15 cellular contexts compared by ENCODE assay signal in the genomic region with DNA sequence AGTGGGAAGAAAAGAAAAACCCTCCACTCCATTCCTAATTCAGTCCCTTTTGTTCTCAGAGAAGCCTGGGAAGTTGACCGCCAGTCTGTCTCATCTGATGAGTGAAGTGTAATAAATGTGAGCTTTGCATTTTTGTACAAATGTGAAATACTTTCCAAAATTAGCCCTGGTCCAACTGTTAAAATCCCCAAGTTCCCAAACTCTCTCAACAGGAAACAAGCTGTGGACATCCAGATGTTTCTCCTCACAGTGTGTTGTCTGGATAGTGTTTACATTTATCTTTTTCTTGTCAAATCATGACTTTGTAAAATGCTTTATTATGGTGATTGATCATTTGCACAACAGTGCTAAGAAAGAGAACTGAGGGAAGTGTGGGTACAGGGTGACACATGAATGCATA.
DNase-seq lines count a peak whose midpoint lies in the region; ATAC-seq and TF ChIP-seq lines count a peak whose summit lies in the region.
"Had no signal": no experiment of that assay in that cellular context is flagged by ENCODE, and none has a peak within 500 bp of the region (broad histone marks: within the 10 kb centered on the region; RNA-seq: fewer than 3 reads in every experiment).

No MANE protein-coding gene starts in this region.

- intact Hi-C loops in heart left ventricle (cut with DNase I) = loop anchor here in 6 of 10 donors (10.0 kb wide), 4 partner anchors 105 to 605 kb away; no protein-coding TSS in a partner anchor
- intact Hi-C loops in cardiac septum (cut with DNase I) = no loop called here
- intact Hi-C loops in left ventricle myocardium superior (cut with micrococcal nuclease) = loop anchor here (10.0 kb wide), 1 partner anchor 525 kb away; no protein-coding TSS in a partner anchor
- intact Hi-C loops in spleen (cut with DNase I; ENCODE audit: low total_unique reads) = no loop called here

- no peak for TF ChIP-seq CTCF in heart left ventricle (IDR thresholded peaks at IDR 0.05)
- no peak for TF ChIP-seq CTCF in chondrocyte (IDR thresholded peaks at IDR 0.05)
- no peak for TF ChIP-seq CTCF in spleen (IDR thresholded peaks at IDR 0.05 in 8 of 11, conservative IDR thresholded peaks at IDR 0.05 in 3 of 11)

- ATAC-seq in heart left ventricle (peak in 3 of 4 donors; percentile 20 to 42 (median 34)), left ventricle myocardium superior (peak; percentile 60), HG02571 (IDR thresholded peaks at IDR 0.05; ENCODE audit: unreplicated experiment) (no peak)
- ATAC-seq: CD8-positive, alpha-beta T cell; GM23338 had no signal

- no peak overlapping the region for H3K4me3 ChIP-seq in heart left ventricle
- H3K4me3 ChIP-seq in spleen = no peak overlapping the region
- H3K4me3 ChIP-seq: BLaER1 treated with 17β-estradiol and CSF1 and Interleukin-3, amounts not matched to agents 10 nM and 100 nM; GM23338 had no signal

- H3K4me3 Mint-ChIP-seq in chondrocyte (ENCODE audit: unreplicated experiment) = no peak overlapping the region
- H3K4me3 Mint-ChIP-seq: B cell; CD8-positive, alpha-beta T cell; GM23338 had no signal

- peaks cover 9% of the 10 kb centered on the region for H3K36me3 Mint-ChIP-seq in chondrocyte (ENCODE audit: low read depth)
- H3K36me3 Mint-ChIP-seq: CD8-positive, alpha-beta T cell had no signal

- H3K36me3 ChIP-seq in heart left ventricle (no peaks in the 10 kb centered on the region), spleen (no peaks in the 10 kb centered on the region)
- H3K36me3 ChIP-seq: BLaER1 treated with 17β-estradiol and CSF1 and Interleukin-3, amounts not matched to agents 10 nM and 100 nM had no signal

- H3K9me3 ChIP-seq in heart left ventricle (peaks cover 0 to under 1% (median 0%) of the 10 kb centered on the region in 12 donors), spleen (no peaks in the 10 kb centered on the region)

- no peak for DNase-seq in heart left ventricle
- DNase-seq in cardiac septum (ENCODE audit: low spot score) = no peak
- DNase-seq in chondrocyte (ENCODE audit: low spot score) = no peak
- DNase-seq in left ventricle myocardium superior = no peak
- DNase-seq in spleen = no peak
- no peak for DNase-seq in SIG-M5 (lab: John Stamatoyannopoulos, UW)
- DNase-seq: Calu3; CD8-positive, alpha-beta T cell; DND-41; HCEC 1CT had no signal

- H3K27ac ChIP-seq in heart left ventricle = peak overlapping the region in 2 of 12 donors; percentile 24 to 48
- H3K27ac ChIP-seq in spleen = peak overlapping the region in 5 of 8 donors; percentile 20 to 58 (median 52)
- H3K27ac ChIP-seq: BLaER1 treated with 17β-estradiol and CSF1 and Interleukin-3, amounts not matched to agents 10 nM and 100 nM; HL-60 had no signal

- no peak for TF ChIP-seq POLR2A in heart left ventricle (IDR thresholded peaks at IDR 0.05)
- no peak for TF ChIP-seq POLR2A in spleen (IDR thresholded peaks at IDR 0.05)

- H3K4me1 Mint-ChIP-seq in chondrocyte (ENCODE audit: low read depth) = peaks cover 17% of the 10 kb centered on the region
- H3K4me1 Mint-ChIP-seq: B cell had no signal

- peaks cover 0 to 3% (median 0%) of the 10 kb centered on the region in 12 donors for H3K4me1 ChIP-seq in heart left ventricle
- H3K4me1 ChIP-seq in spleen = no peaks in the 10 kb centered on the region
- H3K4me1 ChIP-seq: BLaER1 treated with 17β-estradiol and CSF1 and Interleukin-3, amounts not matched to agents 10 nM and 100 nM had no signal

- peaks cover 3% of the 10 kb centered on the region for H3K27me3 Mint-ChIP-seq in chondrocyte (ENCODE audit: low read depth)

- H3K27me3 ChIP-seq in heart left ventricle = no peaks in the 10 kb centered on the region
- H3K27me3 ChIP-seq in spleen (replicated peaks in 1 of 7) = peaks cover 0 to 7% (median 0%) of the 10 kb centered on the region in 7 donors
- H3K27me3 ChIP-seq: BLaER1 treated with 17β-estradiol and CSF1 and Interleukin-3, amounts not matched to agents 10 nM and 100 nM had no signal

- peaks cover 4% of the 10 kb centered on the region for H3K9me3 Mint-ChIP-seq in chondrocyte (ENCODE audit: low read depth)
- H3K9me3 Mint-ChIP-seq: CD8-positive, alpha-beta T cell had no signal

- peak overlapping the region; percentile 78 for H3K27ac Mint-ChIP-seq in chondrocyte (ENCODE audit: unreplicated experiment)
- H3K27ac Mint-ChIP-seq: B cell; CD8-positive, alpha-beta T cell; GM23338 had no signal

- WGBS in heart left ventricle, 4 donors = 72 to 80% (median 75%) methylated on average over 1 of the region's 1 CpG
- 73 to 87% (median 81%) methylated on average over 1 of the region's 1 CpG for WGBS in spleen, 5 donors

Comparison
In these comparisons a context has a peak if more than half of its experiments do, and no peak if none do; other contexts are left out.
1. intact Hi-C loops: an anchor here in heart left ventricle (10.0 kb wide) and left ventricle myocardium superior (10.0 kb wide); none called in cardiac septum and spleen.